In the genomic region with DNA sequence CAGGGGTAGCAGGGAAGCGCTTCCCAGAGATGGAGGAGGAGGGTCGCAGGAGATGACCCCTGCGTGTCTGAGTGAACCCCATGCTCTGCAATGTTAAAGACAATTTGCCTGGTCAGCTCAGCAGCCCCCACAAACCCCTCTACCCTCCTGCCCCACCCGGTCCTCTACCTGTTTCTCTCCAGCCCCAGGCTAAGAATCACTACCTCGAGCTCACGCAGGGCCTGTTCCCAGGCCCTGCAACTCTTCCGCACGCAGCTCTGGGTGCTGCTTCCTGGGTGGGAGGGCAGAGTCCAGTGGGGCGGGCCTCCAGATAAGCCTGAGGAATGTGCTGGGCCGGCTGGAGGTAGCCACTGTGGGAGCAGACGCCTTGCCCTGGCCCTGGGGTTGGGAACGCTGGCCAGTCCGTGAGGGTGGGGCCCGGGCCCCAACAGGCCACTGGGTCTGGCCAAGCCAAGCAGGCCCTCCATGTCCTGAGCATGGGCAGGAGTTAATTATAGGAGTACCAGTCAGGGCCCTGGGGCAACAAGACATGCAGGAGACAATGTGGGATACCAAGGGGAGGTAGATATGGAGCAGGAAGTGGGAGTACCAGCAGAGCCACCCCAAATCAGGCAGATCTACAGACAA, we compare ENCODE assay signal across 1 cellular context.
A peak's percentile ranks its signal among the peaks of the same experiment; 100 is the strongest.
TF ChIP-seq lines count a peak whose summit lies in the region.

No MANE protein-coding gene starts in this region.

TF ChIP-seq in HepG2, 621 proteins besides CTCF, POLR2A, EP300 and RAD21 (continued from another document and continues in another):
- TF ChIP-seq AFF4 (CRISPR knock-in tag; IDR thresholded peaks at IDR 0.05) (no peak), PHB2 (IDR thresholded peaks at IDR 0.05; ENCODE audit: partially characterized antibody) (no peak), TCF7L2 (IDR thresholded peaks at IDR 0.05; ENCODE audit: low read depth, low read length) (no peak), KDM5A (IDR thresholded peaks at IDR 0.05; ENCODE audit: borderline replicate concordance, low read length) (no peak), GATA4 (IDR thresholded peaks at IDR 0.05; ENCODE audit: borderline replicate concordance, low read depth) (peak; percentile 68; the same call in 1 of the 2 replicates), ZSCAN21 (CRISPR knock-in tag; IDR thresholded peaks at IDR 0.05; ENCODE audit: borderline replicate concordance) (peak; percentile 70; the same call in 1 of the 2 replicates), CEBPZ (IDR thresholded peaks at IDR 0.05; ENCODE audit: low read length) (no peak), SP1 (IDR thresholded peaks at IDR 0.05) (no peak), SP1 (CRISPR knock-in tag; IDR thresholded peaks at IDR 0.05) (peak; percentile 69), GABPB1 (CRISPR knock-in tag; IDR thresholded peaks at IDR 0.05) (peak; percentile 76), CAMTA2 (CRISPR knock-in tag; IDR thresholded peaks at IDR 0.05; ENCODE audit: borderline replicate concordance) (no peak), HES4 (CRISPR knock-in tag; IDR thresholded peaks at IDR 0.05; ENCODE audit: borderline replicate concordance) (no peak), DRAP1 (CRISPR knock-in tag; IDR thresholded peaks at IDR 0.05) (0 out of 2 replicates have a peak, but pooled peaks have one; percentile 46), ZNF256 (CRISPR knock-in tag; conservative IDR thresholded peaks at IDR 0.05) (0 out of 2 replicates have a peak, but pooled peaks have one; percentile 5), ZNF468 (CRISPR knock-in tag; IDR thresholded peaks at IDR 0.05) (no peak), ZNF605 (CRISPR knock-in tag; IDR thresholded peaks at IDR 0.05) (peak; percentile 88), BORCS8-MEF2B (CRISPR knock-in tag; IDR thresholded peaks at IDR 0.05) (no peak), GTF3A (CRISPR knock-in tag; conservative IDR thresholded peaks at IDR 0.05) (no peak), BHLHE40 (IDR thresholded peaks at IDR 0.05; ENCODE audit: low read length) (no peak), ZNF740 (CRISPR knock-in tag; IDR thresholded peaks at IDR 0.05) (no peak), KIAA2018 (CRISPR knock-in tag; IDR thresholded peaks at IDR 0.05; ENCODE audit: borderline replicate concordance) (no peak), SIX1 (CRISPR knock-in tag; IDR thresholded peaks at IDR 0.05; ENCODE audit: borderline replicate concordance) (no peak), IRF2 (CRISPR knock-in tag; IDR thresholded peaks at IDR 0.05) (no peak), ZNF704 (CRISPR knock-in tag; IDR thresholded peaks at IDR 0.05; ENCODE audit: borderline replicate concordance) (no peak), ZNF747 (CRISPR knock-in tag; IDR thresholded peaks at IDR 0.05; ENCODE audit: borderline replicate concordance) (peak; percentile 64; the same call in 1 of the 2 replicates), ZNF780A (CRISPR knock-in tag; IDR thresholded peaks at IDR 0.05) (no peak), RBM22 (optimal IDR thresholded peaks at IDR 0.05; ENCODE audit: low read length) (peak; percentile 3)
- TF ChIP-seq, protein P1, sequence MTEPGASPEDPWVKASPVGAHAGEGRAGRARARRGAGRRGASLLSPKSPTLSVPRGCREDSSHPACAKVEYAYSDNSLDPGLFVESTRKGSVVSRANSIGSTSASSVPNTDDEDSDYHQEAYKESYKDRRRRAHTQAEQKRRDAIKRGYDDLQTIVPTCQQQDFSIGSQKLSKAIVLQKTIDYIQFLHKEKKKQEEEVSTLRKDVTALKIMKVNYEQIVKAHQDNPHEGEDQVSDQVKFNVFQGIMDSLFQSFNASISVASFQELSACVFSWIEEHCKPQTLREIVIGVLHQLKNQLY (CRISPR knock-in tag; IDR thresholded peaks at IDR 0.05) = peak; percentile 79
